In the genomic region with DNA sequence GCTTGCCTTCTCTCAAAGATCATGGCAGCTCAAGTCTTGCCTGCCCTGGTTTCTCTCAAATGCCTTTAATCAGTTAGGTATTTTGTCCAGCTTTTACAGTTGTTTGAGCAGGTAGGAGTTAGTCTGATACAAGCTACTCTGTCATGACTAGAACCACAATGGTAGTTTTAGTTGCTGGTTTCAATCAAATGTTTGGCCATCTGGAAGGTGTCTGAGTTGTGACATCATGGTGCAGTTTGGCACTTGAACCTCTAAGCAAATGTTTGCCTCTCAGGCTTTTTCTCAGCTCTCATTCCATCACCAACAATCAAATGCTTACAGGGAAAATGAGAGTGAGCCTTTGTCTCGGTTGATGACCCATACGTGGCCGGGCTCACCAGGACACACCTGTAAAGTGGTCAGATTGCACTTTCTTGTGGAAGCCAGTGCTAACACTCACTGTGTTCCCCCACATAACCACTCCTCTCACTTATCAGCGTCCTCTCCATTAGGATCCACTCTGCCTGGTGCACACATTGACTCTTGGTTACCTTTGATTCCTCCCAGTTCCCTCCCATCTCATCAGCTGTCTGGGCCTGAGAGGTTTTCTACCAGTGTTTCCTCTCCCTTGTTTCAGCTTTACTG, we compare ENCODE assay signal across 1 cellular context.
TF ChIP-seq lines count a peak whose summit lies in the region.

No MANE protein-coding gene starts in this region.

TF ChIP-seq in WTC11, 78 proteins besides CTCF, POLR2A, EP300 and RAD21 (continued from another document):
- TF ChIP-seq AFF4 (CRISPR knock-in tag; IDR thresholded peaks at IDR 0.05; ENCODE audit: borderline replicate concordance), result no peak
